ENCODE assay signal across 11 cellular contexts in the genomic region with DNA sequence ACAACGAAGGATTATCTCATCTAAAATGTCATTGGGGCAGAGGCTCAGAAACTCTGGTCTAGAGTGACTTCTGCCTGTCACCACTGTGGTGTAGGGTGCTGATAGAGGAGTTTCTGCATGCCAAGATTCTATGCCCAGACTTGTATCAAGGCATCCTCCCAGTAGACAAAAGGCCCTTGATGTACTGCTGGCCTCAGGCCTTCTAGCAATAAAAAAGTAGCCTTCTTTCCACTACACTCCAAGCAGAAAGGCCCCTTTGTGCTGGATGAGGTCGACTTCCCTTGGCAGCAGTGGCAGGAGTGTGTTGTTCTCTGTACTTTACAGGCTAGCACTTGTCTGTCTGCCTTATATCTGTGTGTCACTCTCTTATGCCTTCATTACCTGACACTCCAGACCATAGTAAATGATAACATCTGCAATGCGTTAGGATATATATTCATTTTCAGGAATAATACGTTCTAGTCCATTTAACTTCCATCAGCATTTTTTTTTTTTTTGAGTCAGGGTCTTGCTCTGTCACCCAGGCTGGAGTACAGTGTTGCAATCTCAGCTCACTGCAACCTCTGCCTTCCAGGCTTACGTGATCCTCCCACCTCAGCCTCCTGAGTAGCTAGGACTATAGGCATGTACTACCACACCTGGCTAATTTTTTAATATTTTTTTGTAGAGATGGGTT. TPM values are rescaled to one million over a fixed set of nuclear protein-coding genes. Genes with fewer than 3 reads are reported as not detected.
DNase-seq lines count a peak whose midpoint lies in the region; ATAC-seq, FAIRE-seq and TF ChIP-seq lines count a peak whose summit lies in the region.
"Had no signal": no experiment of that assay in that cellular context is flagged by ENCODE, and none has a peak within 500 bp of the region (broad histone marks: within the 10 kb centered on the region; RNA-seq: fewer than 3 reads in every experiment).

No MANE protein-coding gene starts in this region.

- H3K27ac ChIP-seq in A549 (no peak overlapping the region), dorsolateral prefrontal cortex (peak overlapping the region in 28 of 59 donors; percentile 2 to 63 (median 28)), mesodermal cell (ENCODE audit: low read depth, low read length, severe bottlenecking) (peak overlapping the region; percentile 73)

- in situ Hi-C loops in GM13976 (cut with MboI; ENCODE audit: low sequenced_read_pairs, unreplicated experiment), result no loop called here

- no peaks in the 10 kb centered on the region for H3K9me3 ChIP-seq in A549
- H3K9me3 ChIP-seq in mesodermal cell (ENCODE audit: control insufficient read depth, low read length), result no peaks in the 10 kb centered on the region

- H3K4me3 ChIP-seq in A549 (no peak overlapping the region), dorsolateral prefrontal cortex (peak overlapping the region in 1 of 59 donors; percentile 1), mesodermal cell (ENCODE audit: extremely low read depth, insufficient read depth, low read length, poor library complexity, severe bottlenecking) (no peak overlapping the region)

- WGBS in A549 (ENCODE audit: missing lambda C conversion rate), result 56% methylated on average over 5 of the region's 5 CpGs
- 44 to 70% methylated on average over 1 to 2 of the region's 5 CpGs for WGBS in mesodermal cell (ENCODE audit: insufficient coverage in 2 of 2), 2 experiments

- TF ChIP-seq CTCF in A549 (IDR thresholded peaks at IDR 0.05) (no peak), dorsolateral prefrontal cortex (IDR thresholded peaks at IDR 0.05 in 54 of 56, conservative IDR thresholded peaks at IDR 0.05 in 2 of 56; ENCODE audit: low read depth in 1 of 56, partially characterized antibody in 56 of 56) (peak in 22 of 56 donors; percentile 4 to 49 (median 20)), GM13976 (IDR thresholded peaks at IDR 0.05; ENCODE audit: borderline replicate concordance, control extremely low read depth, extremely low read depth, insufficient read depth, missing control alignments) (no peak)

- H3K27me3 ChIP-seq in dorsolateral prefrontal cortex, result peaks cover 0 to 18% (median 0%) of the 10 kb centered on the region in 45 donors

- FAIRE-seq in A549 (lab: Jason Lieb, UNC), result no peak
- FAIRE-seq: H54 had no signal

- H3K4me2 ChIP-seq in A549, result no peak overlapping the region

- CTCF ChIA-PET in A549 (lab: Yijun Ruan, JAX), result interaction anchor here (1.5 to 6.4 kb wide), 3 partner anchors 11 to 190 kb away, joined by 3 to 27 read pairs (median 6); a partner anchor contains a TSS

- H3K4me1 ChIP-seq in A549 (peaks cover 8% of the 10 kb centered on the region; the same call in 2 of the 3 replicates), mesodermal cell (ENCODE audit: control insufficient read depth, insufficient read depth, low read length, poor library complexity, severe bottlenecking) (peaks cover 15% of the 10 kb centered on the region)

- no peak for TF ChIP-seq RAD21 in A549 (conservative IDR thresholded peaks at IDR 0.05 in 1 of 2, IDR thresholded peaks at IDR 0.05 in 1 of 2)

- DNase-seq in A549 (ENCODE audit: low read depth in 1 of 2, low spot score in 1 of 2), result no peak
- DNase-seq in NCI-H1105 (lab: John Stamatoyannopoulos, UW), result peak; percentile 38
- DNase-seq in dorsolateral prefrontal cortex, result peak in 8 of 10 donors; percentile 33 to 87 (median 78)
- DNase-seq in NCI-H510A (lab: John Stamatoyannopoulos, UW), result no peak
- DNase-seq in CD1c-positive myeloid dendritic cell (ENCODE audit: extremely low spot score), result no peak
- DNase-seq in GM13976 (ENCODE audit: low spot score), result no peak
- DNase-seq in OCI-M2 (lab: John Stamatoyannopoulos, UW; ENCODE audit: unreplicated experiment), result no peak
- DNase-seq: amniotic stem cell, NCI-H524 treated with DMSO at 0.1 percent for 48 hours had no signal

- POLR2A ChIA-PET in A549 (lab: Yijun Ruan, JAX), result no interaction called here

- intact Hi-C loops in dorsolateral prefrontal cortex (cut with DNase I), result no loop called here

- no peak for TF ChIP-seq POLR2A in A549 (IDR thresholded peaks at IDR 0.05; ENCODE audit: low read length)

- no peak for TF ChIP-seq EP300 in A549 (IDR thresholded peaks at IDR 0.05)

- peak; percentile 32 to 42; a peak in 3 of 6 replicates for ATAC-seq in A549

- H3K36me3 ChIP-seq in mesodermal cell (ENCODE audit: control insufficient read depth, insufficient read depth, low read length), result no peaks in the 10 kb centered on the region

TF ChIP-seq in A549, 52 proteins besides CTCF, POLR2A, EP300 and RAD21:
- TF ChIP-seq HEYL (CRISPR knock-in tag; IDR thresholded peaks at IDR 0.05) (no peak), RARB (CRISPR knock-in tag; IDR thresholded peaks at IDR 0.05) (no peak), MAFK (IDR thresholded peaks at IDR 0.05; ENCODE audit: partially characterized antibody) (peak; percentile 55), BHLHE40 (IDR thresholded peaks at IDR 0.05; ENCODE audit: low read depth, low read length) (no peak)

RNA-seq across cellular contexts. Expression of a gene that starts 49.5 kb away (rescaled TPM):
- polyA plus RNA-seq in A549 (2011; rRNA removed) (120 and 136 TPM in 2 replicates), A549 (2017; fragmentation: RNase III; extraction: RNeasy Plus Mini Kit Qiagen cat#74134 plus additional on column Dnase treatment) (86.4 to 96.8 TPM (median 91.4 TPM) in 3 replicates)
- polyA plus RNA-seq in A549 (2012; cell fraction: cytosol; rRNA removed), result 42.0 and 47.6 TPM in 2 replicates
- polyA plus RNA-seq in A549 (2012; cell fraction: nucleus; rRNA removed), result 61.2 and 77.2 TPM in 2 replicates
- 137 and 138 TPM in 2 replicates for polyA minus RNA-seq in A549 (2011; rRNA and poly(A)+ RNA removed)
- 10 to 100 TPM; 19.3 to 43.3 (median 30.8) TPM for total RNA-seq in dorsolateral prefrontal cortex
- 94.8 TPM for polyA plus RNA-seq in mesodermal cell (2013, experiment 1 of 2)
- 87.2 TPM for polyA plus RNA-seq in mesodermal cell (2013, experiment 2 of 2)

Comparison
In these comparisons a context has a peak if more than half of its experiments do, and no peak if none do; other contexts are left out.
1. DNase-seq: peak in NCI-H1105 (single experiment) and dorsolateral prefrontal cortex (8 of 10); none in A549 (0 of 2), NCI-H510A (single experiment), CD1c-positive myeloid dendritic cell (single experiment), GM13976 (single experiment) and OCI-M2 (single experiment).